ENCODE assay signal across 28 cellular contexts in genomic region chr12:100601626-100602025, GRCh38.
"Had no signal": no experiment of that assay in that cellular context is flagged by ENCODE, and none has a peak within 500 bp of the region (broad histone marks: within the 10 kb centered on the region; RNA-seq: fewer than 3 reads in every experiment).

No MANE protein-coding gene starts in this region.

- H3K27ac ChIP-seq: coronary artery, esophagus muscularis mucosa, foreskin keratinocyte, gastroesophageal sphincter, heart right ventricle, neural progenitor cell, prostate gland, right atrium auricular region, thoracic aorta, tibial nerve, upper lobe of left lung had no signal

- H3K9me3 ChIP-seq: esophagus muscularis mucosa, gastroesophageal sphincter, prostate gland, right atrium auricular region, thoracic aorta, tibial nerve, upper lobe of left lung had no signal

- DNase-seq: dermis blood vessel endothelial cell; effector memory CD4-positive, alpha-beta T cell; foreskin keratinocyte; glutamatergic neuron; heart right ventricle; hippocampal formation; islet precursor cell; mesenchymal stem cell; naive thymus-derived CD4-positive, alpha-beta T cell; stimulated activated CD4-positive, alpha-beta T cell treated with anti-CD3 and anti-CD28 coated beads, Interleukin-2, amount 100 ng/mL, for 24 hours; stimulated activated CD4-positive, alpha-beta T cell treated with anti-CD3 and anti-CD28 coated beads, Interleukin-4, amount 100 ng/mL, for 4 hours; stimulated activated naive CD8-positive, alpha-beta T cell treated with anti-CD3 and anti-CD28 coated beads, Interleukin-15, Interleukin-2, amounts not matched to agents 100 U/mL and 50 U/mL, for 24 hours; substantia nigra; upper lobe of left lung had no signal

- H3K4me1 ChIP-seq: esophagus muscularis mucosa, foreskin keratinocyte, gastroesophageal sphincter, neural progenitor cell, prostate gland, right atrium auricular region, upper lobe of left lung had no signal

- H3K36me3 ChIP-seq: esophagus muscularis mucosa, gastroesophageal sphincter, neural progenitor cell, prostate gland, right atrium auricular region, thoracic aorta, upper lobe of left lung had no signal

- ATAC-seq: foreskin keratinocyte; gastroesophageal sphincter; heart right ventricle; left lobe of liver; naive thymus-derived CD4-positive, alpha-beta T cell; sciatic nerve; stimulated activated memory B cell treated with anti-CD40 and anti-IgM and Interleukin-4, amounts not matched to agents 10 μg/mL and 1 μg/mL and 100 μg/mL, for 72 hours; stimulated activated naive CD8-positive, alpha-beta T cell treated with anti-CD3 and anti-CD28 coated beads, Interleukin-15, Interleukin-2, amounts not matched to agents 100 U/mL and 50 U/mL, for 24 hours had no signal

- H3K4me3 ChIP-seq: coronary artery, esophagus muscularis mucosa, gastroesophageal sphincter, heart right ventricle, lung, neural progenitor cell, prostate gland, right atrium auricular region, thoracic aorta, tibial nerve, upper lobe of left lung had no signal

- FAIRE-seq: endothelial cell of umbilical vein, urothelium cell line had no signal
